ENCODE assay signal across 26 cellular contexts in genomic region chr11:91158901-91159537, GRCh38.
DNase-seq lines count a peak whose midpoint lies in the region; ATAC-seq and TF ChIP-seq lines count a peak whose summit lies in the region.
"Had no signal": no experiment of that assay in that cellular context is flagged by ENCODE, and none has a peak within 500 bp of the region (broad histone marks: within the 10 kb centered on the region; RNA-seq: fewer than 3 reads in every experiment).

No MANE protein-coding gene starts in this region.

- H3K4me1 Mint-ChIP-seq in stimulated activated effector memory CD8-positive, alpha-beta T cell treated with anti-CD3 and anti-CD28 coated beads, Interleukin-12 subunit alpha, Interleukin-12 subunit beta, amount 100 ng/mL, for 72 hours: no peaks in the 10 kb centered on the region
- H3K4me1 Mint-ChIP-seq: activated CD4-positive, alpha-beta memory T cell treated with anti-CD3 and anti-CD28 coated beads, Interleukin-2, amount 10 ng/mL, durations not matched to agents 7 days and 5 days; natural killer cell; stimulated activated memory B cell treated with anti-CD40 and anti-IgM and Interleukin-4, amounts not matched to agents 10 μg/mL and 1 μg/mL and 100 μg/mL, for 72 hours had no signal

- no peaks in the 10 kb centered on the region for H3K36me3 ChIP-seq in BE2C
- H3K36me3 ChIP-seq in hepatocyte (replicated peaks; ENCODE audit: insufficient read depth, low read depth): no peaks in the 10 kb centered on the region
- H3K36me3 ChIP-seq: BLaER1, heart left ventricle, lower lobe of right lung, upper lobe of left lung had no signal

- no peaks in the 10 kb centered on the region for H3K9me3 ChIP-seq in BE2C
- no peaks in the 10 kb centered on the region for H3K9me3 ChIP-seq in hepatocyte (ENCODE audit: low read depth)
- H3K9me3 ChIP-seq: BLaER1, lower lobe of right lung, upper lobe of left lung had no signal

- H3K9me2 ChIP-seq in hepatocyte (replicated peaks; ENCODE audit: insufficient read depth): no peaks in the 10 kb centered on the region

- intact Hi-C loops in sciatic nerve (cut with DNase I): no loop called here

- H3K4me2 ChIP-seq in hepatocyte: no peak overlapping the region
- H3K4me2 ChIP-seq: BLaER1 had no signal

- H3K79me2 ChIP-seq in hepatocyte: no peaks in the 10 kb centered on the region

- H3K4me3 Mint-ChIP-seq in stimulated activated effector memory CD8-positive, alpha-beta T cell treated with anti-CD3 and anti-CD28 coated beads, Interleukin-12 subunit alpha, Interleukin-12 subunit beta, amount 100 ng/mL, for 72 hours: no peak overlapping the region
- H3K4me3 Mint-ChIP-seq: activated CD4-positive, alpha-beta memory T cell treated with anti-CD3 and anti-CD28 coated beads, Interleukin-2, amount 10 ng/mL, durations not matched to agents 7 days and 5 days; activated naive CD4-positive, alpha-beta T cell treated with anti-CD3 and anti-CD28 coated beads for 36 hours; natural killer cell; stimulated activated memory B cell treated with anti-CD40 and anti-IgM and Interleukin-4, amounts not matched to agents 10 μg/mL and 1 μg/mL and 100 μg/mL, for 72 hours had no signal

- H4K20me1 ChIP-seq in hepatocyte (ENCODE audit: insufficient read depth, poor library complexity, severe bottlenecking): no peaks in the 10 kb centered on the region
- H4K20me1 ChIP-seq: BLaER1 had no signal

- peaks cover 8% of the 10 kb centered on the region for H3K4me1 ChIP-seq in BE2C
- H3K4me1 ChIP-seq in hepatocyte (ENCODE audit: insufficient read depth): peaks cover 8% of the 10 kb centered on the region
- H3K4me1 ChIP-seq: BLaER1, lower lobe of right lung, upper lobe of left lung had no signal

- no peaks in the 10 kb centered on the region for H3K36me3 Mint-ChIP-seq in stimulated activated effector memory CD8-positive, alpha-beta T cell treated with anti-CD3 and anti-CD28 coated beads, Interleukin-12 subunit alpha, Interleukin-12 subunit beta, amount 100 ng/mL, for 72 hours
- H3K36me3 Mint-ChIP-seq: natural killer cell; stimulated activated memory B cell treated with anti-CD40 and anti-IgM and Interleukin-4, amounts not matched to agents 10 μg/mL and 1 μg/mL and 100 μg/mL, for 72 hours had no signal

- H3K27me3 ChIP-seq in BE2C (no peaks in the 10 kb centered on the region), hepatocyte (no peaks in the 10 kb centered on the region)
- H3K27me3 ChIP-seq: BLaER1, heart left ventricle, upper lobe of left lung had no signal

- TF ChIP-seq CTCF in choroid plexus epithelial cell (conservative IDR thresholded peaks at IDR 0.05; ENCODE audit: low read depth, low read length) (no peak), BE2C (IDR thresholded peaks at IDR 0.05; ENCODE audit: low read depth, low read length) (no peak), hepatocyte (IDR thresholded peaks at IDR 0.05; ENCODE audit: poor library complexity) (no peak)

- no peak overlapping the region for H3K27ac Mint-ChIP-seq in stimulated activated effector memory CD8-positive, alpha-beta T cell treated with anti-CD3 and anti-CD28 coated beads, Interleukin-12 subunit alpha, Interleukin-12 subunit beta, amount 100 ng/mL, for 72 hours
- H3K27ac Mint-ChIP-seq: activated CD4-positive, alpha-beta memory T cell treated with anti-CD3 and anti-CD28 coated beads, Interleukin-2, amount 10 ng/mL, durations not matched to agents 7 days and 5 days; activated naive CD4-positive, alpha-beta T cell treated with anti-CD3 and anti-CD28 coated beads for 36 hours; natural killer cell; stimulated activated memory B cell treated with anti-CD40 and anti-IgM and Interleukin-4, amounts not matched to agents 10 μg/mL and 1 μg/mL and 100 μg/mL, for 72 hours had no signal

- H3K9me3 Mint-ChIP-seq in stimulated activated effector memory CD8-positive, alpha-beta T cell treated with anti-CD3 and anti-CD28 coated beads, Interleukin-12 subunit alpha, Interleukin-12 subunit beta, amount 100 ng/mL, for 72 hours: peaks cover 14% of the 10 kb centered on the region
- H3K9me3 Mint-ChIP-seq: stimulated activated memory B cell treated with anti-CD40 and anti-IgM and Interleukin-4, amounts not matched to agents 10 μg/mL and 1 μg/mL and 100 μg/mL, for 72 hours had no signal

- WGBS in hepatocyte (ENCODE audit: low lambda C conversion rate, missing lambda C conversion rate): 92% methylated on average over 3 of the region's 3 CpGs

- H3K4me3 ChIP-seq in choroid plexus epithelial cell (ENCODE audit: low read depth, low read length) (no peak overlapping the region), BE2C (ENCODE audit: low read depth, low read length) (no peak overlapping the region), hepatocyte (no peak overlapping the region)
- H3K4me3 ChIP-seq: BLaER1, heart left ventricle, lower lobe of right lung, upper lobe of left lung had no signal

- no peak overlapping the region for H3K27ac ChIP-seq in hepatocyte
- H3K27ac ChIP-seq: BLaER1, heart left ventricle, lower lobe of right lung, upper lobe of left lung had no signal

- peak; percentile 63 for DNase-seq in HS-5 (ENCODE audit: low read depth)
- DNase-seq in RKO (ENCODE audit: low spot score): peak; percentile 46
- peak; percentile 25 for DNase-seq in choroid plexus epithelial cell (ENCODE audit: low read depth)
- peak; percentile 6 for DNase-seq in kidney tubule cell (ENCODE audit: low spot score)
- DNase-seq in stimulated activated effector memory CD8-positive, alpha-beta T cell treated with anti-CD3 and anti-CD28 coated beads, Interleukin-12 subunit alpha, Interleukin-12 subunit beta, amount 100 ng/mL, for 72 hours (ENCODE audit: low spot score in 2 of 2): no peak
- DNase-seq in sciatic nerve (ENCODE audit: low spot score): no peak
- no peak for DNase-seq in BE2C
- no peak for DNase-seq in hepatocyte (ENCODE audit: low spot score)
- DNase-seq: activated CD4-positive, alpha-beta memory T cell treated with anti-CD3 and anti-CD28 coated beads, Interleukin-2, amount 10 ng/mL, durations not matched to agents 7 days and 5 days; activated CD8-positive, alpha-beta memory T cell treated with anti-CD3 and anti-CD28 coated beads, Interleukin-2, amount 50 U/mL, for 4 hours; activated naive CD4-positive, alpha-beta T cell treated with anti-CD3 and anti-CD28 coated beads for 36 hours; effector CD8-positive, alpha-beta T cell; erythroblast; heart left ventricle; kidney glomerular epithelial cell; lower lobe of right lung; natural killer cell; NCI-H1092; NCI-H1694 treated with DMSO at 0.1 percent for 48 hours; NCI-H2171; nucleus accumbens; upper lobe of left lung had no signal

- ATAC-seq in stimulated activated effector memory CD8-positive, alpha-beta T cell treated with anti-CD3 and anti-CD28 coated beads, Interleukin-12 subunit alpha, Interleukin-12 subunit beta, amount 100 ng/mL, for 72 hours: no peak
- ATAC-seq in sciatic nerve: no peak
- ATAC-seq: HCT116; heart left ventricle; lower lobe of right lung; natural killer cell; Right ventricle myocardium inferior; stimulated activated memory B cell treated with anti-CD40 and anti-IgM and Interleukin-4, amounts not matched to agents 10 μg/mL and 1 μg/mL and 100 μg/mL, for 72 hours had no signal

- no peak overlapping the region for H2AFZ ChIP-seq in hepatocyte

Comparison
In these comparisons a context has a peak if more than half of its experiments do, and no peak if none do; other contexts are left out.
1. DNase-seq: peak in HS-5 (single experiment), RKO (single experiment), choroid plexus epithelial cell (single experiment) and kidney tubule cell (single experiment); none in stimulated activated effector memory CD8-positive, alpha-beta T cell treated with anti-CD3 and anti-CD28 coated beads, Interleukin-12 subunit alpha, Interleukin-12 subunit beta, amount 100 ng/mL, for 72 hours (0 of 2), sciatic nerve (single experiment), BE2C (single experiment) and hepatocyte (single experiment).